25 cellular contexts compared by ENCODE assay signal in the genomic region with DNA sequence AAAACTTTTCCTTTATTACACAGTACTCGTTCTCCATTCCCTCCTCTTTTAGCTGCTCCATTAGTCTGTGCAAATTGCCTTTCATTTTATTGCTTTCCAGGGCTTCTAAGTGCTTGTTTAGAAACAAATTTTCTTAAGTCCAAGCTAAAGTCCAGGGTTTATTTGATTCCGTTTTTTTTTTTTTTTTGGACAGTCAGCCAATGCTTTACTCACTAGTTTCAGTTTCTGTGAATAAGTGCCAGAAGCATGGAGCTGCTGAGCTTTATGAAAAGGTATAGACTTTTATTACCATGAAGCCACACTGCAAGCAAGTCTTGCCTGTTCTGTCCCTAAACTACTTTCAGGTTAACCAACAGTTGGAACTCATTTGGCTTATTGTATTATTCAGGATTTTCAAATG.
DNase-seq lines count a peak whose midpoint lies in the region; ATAC-seq and TF ChIP-seq lines count a peak whose summit lies in the region.
"Had no signal": no experiment of that assay in that cellular context is flagged by ENCODE, and none has a peak within 500 bp of the region (broad histone marks: within the 10 kb centered on the region; RNA-seq: fewer than 3 reads in every experiment).

No MANE protein-coding gene starts in this region.

- H3K36me3 ChIP-seq in MM.1S (replicated peaks; ENCODE audit: insufficient read depth, low read length) (no peaks in the 10 kb centered on the region), osteoblast (ENCODE audit: insufficient read depth, low read length) (no peaks in the 10 kb centered on the region)
- H3K36me3 ChIP-seq: BLaER1 treated with 17β-estradiol and CSF1 and Interleukin-3, amounts not matched to agents 10 nM and 100 nM; pancreas; suprapubic skin; vagina had no signal

- H3K9me3 ChIP-seq in MM.1S (replicated peaks; ENCODE audit: insufficient read depth, low read length) = no peaks in the 10 kb centered on the region
- no peaks in the 10 kb centered on the region for H3K9me3 ChIP-seq in osteoblast (ENCODE audit: low read depth, low read length)
- H3K9me3 ChIP-seq: pancreas, suprapubic skin, vagina had no signal

- H3K4me1 ChIP-seq in MM.1S (ENCODE audit: low read length) (peaks cover 11% of the 10 kb centered on the region), osteoblast (ENCODE audit: insufficient read depth, low read length) (no peaks in the 10 kb centered on the region)
- H3K4me1 ChIP-seq: BLaER1 treated with 17β-estradiol and CSF1 and Interleukin-3, amounts not matched to agents 10 nM and 100 nM; pancreas; suprapubic skin had no signal

- no peaks in the 10 kb centered on the region for H3F3A ChIP-seq in MM.1S (ENCODE audit: insufficient read depth, low read length)

- TF ChIP-seq CTCF in MM.1S (IDR thresholded peaks at IDR 0.05; ENCODE audit: low read length) (no peak), fibroblast of villous mesenchyme (IDR thresholded peaks at IDR 0.05; ENCODE audit: insufficient read depth, low read depth, low read length) (no peak), osteoblast (IDR thresholded peaks at IDR 0.05; ENCODE audit: extremely low read depth, low read depth, low read length) (no peak)

- DNase-seq in EH (ENCODE audit: low read depth) (peak; percentile 53), MM.1S (peak; percentile 70), fibroblast of villous mesenchyme (ENCODE audit: low read depth) (peak; percentile 35), osteoblast (ENCODE audit: insufficient read length, low spot score, missing footprints) (no peak), 8988T (no peak), SHP77 (lab: John Stamatoyannopoulos, UW) (no peak)
- no peak for DNase-seq in activated naive CD4-positive, alpha-beta T cell treated with Interleukin-2 at 50 U/mL for 16 hours
- DNase-seq: activated CD4-positive, alpha-beta memory T cell treated with anti-CD3 and anti-CD28 coated beads for 36 hours; activated naive CD4-positive, alpha-beta T cell; aorta; DMS 273 treated with DMSO at 0.1 percent for 48 hours; glutamatergic neuron; MV-4-11; naive B cell; NCI-H187 treated with DMSO at 0.1 percent for 48 hours; pancreas; stimulated activated CD4-positive, alpha-beta T cell treated with anti-CD3 and anti-CD28 coated beads, Interleukin-4, amount 100 ng/mL, for 4 hours; T-helper 1 cell had no signal

- H4K20me1 ChIP-seq in MM.1S (ENCODE audit: insufficient read depth, low read length) (no peaks in the 10 kb centered on the region), osteoblast (ENCODE audit: insufficient read depth, low read length) (no peaks in the 10 kb centered on the region)
- H4K20me1 ChIP-seq: BLaER1 treated with 17β-estradiol and CSF1 and Interleukin-3, amounts not matched to agents 10 nM and 100 nM had no signal

- H3K4me3 ChIP-seq in MM.1S (ENCODE audit: low read length) (peak overlapping the region; percentile 11; the same call in 1 of the 2 replicates), fibroblast of villous mesenchyme (ENCODE audit: low read depth, low read length) (peak overlapping the region; percentile 21), osteoblast (ENCODE audit: insufficient read depth, low read length) (peak overlapping the region; percentile 65)
- H3K4me3 ChIP-seq: BLaER1 treated with 17β-estradiol and CSF1 and Interleukin-3, amounts not matched to agents 10 nM and 100 nM; coronary artery; lung; pancreas; skin epidermis; suprapubic skin; vagina had no signal

- no peaks in the 10 kb centered on the region for H3K9me2 ChIP-seq in MM.1S (replicated peaks; ENCODE audit: insufficient read depth, low read length)

- H3K4me2 ChIP-seq in MM.1S (ENCODE audit: low read depth, low read length) (peak overlapping the region; percentile 24; the same call in 1 of the 2 replicates), osteoblast (ENCODE audit: insufficient read depth, low read length) (peak overlapping the region; percentile 79)
- H3K4me2 ChIP-seq: BLaER1 treated with 17β-estradiol and CSF1 and Interleukin-3, amounts not matched to agents 10 nM and 100 nM had no signal

- H3K9ac ChIP-seq in MM.1S (ENCODE audit: low read length) = peak overlapping the region; percentile 0; the same call in 1 of the 2 replicates
- H3K9ac ChIP-seq: BLaER1 treated with 17β-estradiol and CSF1 and Interleukin-3, amounts not matched to agents 10 nM and 100 nM had no signal

- no peaks in the 10 kb centered on the region for H3K79me2 ChIP-seq in MM.1S (ENCODE audit: low read length)
- no peaks in the 10 kb centered on the region for H3K79me2 ChIP-seq in osteoblast (ENCODE audit: insufficient read depth, low read length)

- no peak overlapping the region for H2AFZ ChIP-seq in MM.1S (ENCODE audit: low read length)
- H2AFZ ChIP-seq in osteoblast (ENCODE audit: low read length) = peak overlapping the region; percentile 89

- H3K27ac ChIP-seq in MM.1S (ENCODE audit: low read length) (no peak overlapping the region; the same call in 1 of the 2 replicates), osteoblast (ENCODE audit: low read depth, low read length) (no peak overlapping the region)
- H3K27ac ChIP-seq: BLaER1 treated with 17β-estradiol and CSF1 and Interleukin-3, amounts not matched to agents 10 nM and 100 nM; coronary artery; pancreas; skin epidermis; suprapubic skin; vagina had no signal

- no peak for ATAC-seq in GM19455 (IDR thresholded peaks at IDR 0.05; ENCODE audit: unreplicated experiment)
- ATAC-seq: pancreas had no signal

- no peaks in the 10 kb centered on the region for H3K27me3 ChIP-seq in MM.1S (replicated peaks; ENCODE audit: insufficient read depth, low read length)
- no peaks in the 10 kb centered on the region for H3K27me3 ChIP-seq in osteoblast (ENCODE audit: insufficient read depth, low read length)
- H3K27me3 ChIP-seq: BLaER1 treated with 17β-estradiol and CSF1 and Interleukin-3, amounts not matched to agents 10 nM and 100 nM; pancreas; suprapubic skin; vagina had no signal

Comparison
In these comparisons a context has a peak if more than half of its experiments do, and no peak if none do; other contexts are left out.
1. DNase-seq: peak in EH (single experiment), MM.1S (single experiment) and fibroblast of villous mesenchyme (single experiment); none in osteoblast (single experiment), 8988T (single experiment), SHP77 (0 of 2) and activated naive CD4-positive, alpha-beta T cell treated with Interleukin-2 at 50 U/mL for 16 hours (single experiment).
2. H3K4me3 ChIP-seq: peak in every context shown above with its lines; median percentile 65 in osteoblast; 21 in fibroblast of villous mesenchyme; 11 in MM.1S.